8 cellular contexts compared by ENCODE assay signal in genomic region chrX:136147966-136148365, GRCh38. TPM values are rescaled to one million over a fixed set of nuclear protein-coding genes. Genes with fewer than 3 reads are reported as not detected.
DNase-seq lines count a peak whose midpoint lies in the region; ATAC-seq, FAIRE-seq and TF ChIP-seq lines count a peak whose summit lies in the region.

No MANE protein-coding gene starts in this region.

- in situ Hi-C loops in HepG2 (cut with HindIII; ENCODE audit: extremely low pct_ligation_motif_present, low pct_unique_long_range_greater_than_20kb) = no loop called here

- H3K27me3 ChIP-seq in bronchial epithelial cell (ENCODE audit: control insufficient read depth, insufficient read depth, low read length) = no peaks in the 10 kb centered on the region
- H3K27me3 ChIP-seq in lung (ENCODE audit: control insufficient read depth, insufficient read depth) = no peaks in the 10 kb centered on the region
- H3K27me3 ChIP-seq in HepG2 (ENCODE audit: control insufficient read depth in 1 of 2, insufficient read depth in 2 of 2, low read length in 2 of 2) = peaks cover 0 to 10% of the 10 kb centered on the region in 2 experiments; a peak in 2 of 5 replicates

- no peaks in the 10 kb centered on the region for H3K79me2 ChIP-seq in HepG2 (ENCODE audit: insufficient read depth, low read length)

- H3K9me3 ChIP-seq in lung (ENCODE audit: control insufficient read depth in 2 of 2, insufficient read depth in 1 of 2, low read length in 1 of 2) (peaks cover 0 to 6% of the 10 kb centered on the region in 2 donors), HepG2 (ENCODE audit: low read length) (no peaks in the 10 kb centered on the region)

- TF ChIP-seq RAD21 in HepG2 (CRISPR knock-in tag; IDR thresholded peaks at IDR 0.05) = no peak

- TF ChIP-seq EP300 in HepG2 (IDR thresholded peaks at IDR 0.05; ENCODE audit: low read depth in 2 of 2, low read length in 2 of 2) = no peak
- no peak for TF ChIP-seq EP300 in HepG2 (CRISPR knock-in tag; IDR thresholded peaks at IDR 0.05; ENCODE audit: borderline replicate concordance)

- H3K4me3 ChIP-seq in bronchial epithelial cell (ENCODE audit: low read depth, low read length) (peak overlapping the region; percentile 50), lung (peak overlapping the region; percentile 60), urinary bladder (ENCODE audit: low read depth, low read length) (peak overlapping the region; percentile 91), HepG2 (replicated peaks in 1 of 3; ENCODE audit: insufficient read depth in 1 of 3, low read depth in 2 of 3, low read length in 3 of 3) (no peak overlapping the region)

- H3K36me3 ChIP-seq in bronchial epithelial cell (ENCODE audit: control insufficient read depth, insufficient read depth, low read length) = no peaks in the 10 kb centered on the region
- no peaks in the 10 kb centered on the region for H3K36me3 ChIP-seq in lung (ENCODE audit: control insufficient read depth in 2 of 2, insufficient read depth in 2 of 2, low read length in 2 of 2)
- no peaks in the 10 kb centered on the region for H3K36me3 ChIP-seq in urinary bladder (ENCODE audit: insufficient read depth)
- H3K36me3 ChIP-seq in HepG2 (replicated peaks in 1 of 2; ENCODE audit: control insufficient read depth in 1 of 2, insufficient read depth in 2 of 2, low read length in 2 of 2) = no peaks in the 10 kb centered on the region

- H3K9ac ChIP-seq in HepG2 (ENCODE audit: insufficient read depth, low read depth, low read length) = no peak overlapping the region

- no peak overlapping the region for H2AFZ ChIP-seq in HepG2 (ENCODE audit: low read length)

- intact Hi-C loops in Right ventricle myocardium inferior (cut with DNase I) = loop anchor here (2.0 to 5.0 kb wide), 2 partner anchors 21 to 116 kb away; no protein-coding TSS in a partner anchor
- intact Hi-C loops in cardiac septum (cut with DNase I) = no loop called here
- intact Hi-C loops in HepG2 (cut with micrococcal nuclease; ENCODE audit: unreplicated experiment) = no loop called here

- peak; percentile 3 for ATAC-seq in Right ventricle myocardium inferior
- no peak for ATAC-seq in lung (ENCODE audit: insufficient read depth, low FRiP score)
- no peak for ATAC-seq in HepG2

- no peak for TF ChIP-seq POLR2A in HepG2 (IDR thresholded peaks at IDR 0.05; ENCODE audit: insufficient read depth in 1 of 2, low read depth in 2 of 2, low read length in 2 of 2)

- CTCF ChIA-PET in HepG2 (lab: Yijun Ruan, JAX; ENCODE audit: low intra/inter-chr PET ratio, low total read pairs) = no interaction called here

- TF ChIP-seq CTCF in bronchial epithelial cell (IDR thresholded peaks at IDR 0.05; ENCODE audit: insufficient read depth, low read length, severe bottlenecking) (no peak), lung (IDR thresholded peaks at IDR 0.05; ENCODE audit: control extremely low read depth, extremely low read depth) (no peak), HepG2 (CRISPR knock-in tag; IDR thresholded peaks at IDR 0.05) (no peak)

- POLR2A ChIA-PET in HepG2 (lab: Yijun Ruan, JAX) = no interaction called here

- no peaks in the 10 kb centered on the region for H4K20me1 ChIP-seq in HepG2 (ENCODE audit: insufficient read depth, low read length)

- H3K27ac ChIP-seq in lung (ENCODE audit: low read depth in 1 of 2, low read length in 1 of 2) (peak overlapping the region; percentile 87 to 98), urinary bladder (ENCODE audit: low read depth) (peak overlapping the region; percentile 79), HepG2 (ENCODE audit: extremely low read length, insufficient read depth, low read length) (no peak overlapping the region)

- no TSS peak for BruUV-seq in HepG2 (replicated peaks; lab: Mats Ljungman, UMichigan)

- DNase-seq in Right ventricle myocardium inferior (ENCODE audit: missing footprints) (no peak), cardiac septum (ENCODE audit: low spot score) (no peak), bronchial epithelial cell (ENCODE audit: low read depth) (no peak), lung (ENCODE audit: low spot score) (no peak), NCI-H510A (lab: John Stamatoyannopoulos, UW) (no peak), HuH-7 (ENCODE audit: low spot score) (no peak), HepG2 (ENCODE audit: low spot score) (no peak)

- H3K4me2 ChIP-seq in HepG2 (ENCODE audit: low read depth, low read length) = no peak overlapping the region

- 14 to 28% methylated on average over 8 to 17 of the region's 17 CpGs for WGBS in lung, 2 donors
- 5% methylated on average over 17 of the region's 17 CpGs for WGBS in urinary bladder
- 63% methylated on average over 15 of the region's 17 CpGs for WGBS in HepG2 (ENCODE audit: low lambda C conversion rate)

- FAIRE-seq in bronchial epithelial cell (lab: Jason Lieb, UNC) = no peak
- FAIRE-seq in HepG2 (lab: Jason Lieb, UNC) = no peak

- peaks cover 0 to 2% of the 10 kb centered on the region in 2 donors for H3K4me1 ChIP-seq in lung (ENCODE audit: control insufficient read depth in 2 of 2, insufficient read depth in 2 of 2, low read length in 2 of 2)
- H3K4me1 ChIP-seq in urinary bladder (ENCODE audit: insufficient read depth) = no peaks in the 10 kb centered on the region
- H3K4me1 ChIP-seq in HepG2 (ENCODE audit: insufficient read depth, low read length) = no peaks in the 10 kb centered on the region

TF ChIP-seq in HepG2, 621 proteins besides CTCF, POLR2A, EP300 and RAD21 (continues in another document):
- TF ChIP-seq ZFP36 (IDR thresholded peaks at IDR 0.05; ENCODE audit: borderline replicate concordance, low read depth, low read length, partially characterized antibody) = no peak
- TF ChIP-seq SOX6 (IDR thresholded peaks at IDR 0.05) = no peak
- no peak for TF ChIP-seq SOX6 (CRISPR knock-in tag; IDR thresholded peaks at IDR 0.05)
- no peak for TF ChIP-seq ATF7-NPFF (CRISPR knock-in tag; IDR thresholded peaks at IDR 0.05; ENCODE audit: low read depth)
- no peak for TF ChIP-seq MYC (CRISPR knock-in tag; IDR thresholded peaks at IDR 0.05; ENCODE audit: borderline replicate concordance)
- TF ChIP-seq MIXL1 (CRISPR knock-in tag; IDR thresholded peaks at IDR 0.05) = no peak
- no peak for TF ChIP-seq HOXA7 (CRISPR knock-in tag; IDR thresholded peaks at IDR 0.05)
- TF ChIP-seq RFX3 (CRISPR knock-in tag; IDR thresholded peaks at IDR 0.05) = no peak
- TF ChIP-seq ZSCAN22 (CRISPR knock-in tag; IDR thresholded peaks at IDR 0.05) = no peak
- no peak for TF ChIP-seq ZKSCAN8 (CRISPR knock-in tag; IDR thresholded peaks at IDR 0.05; ENCODE audit: borderline replicate concordance)
- TF ChIP-seq AKAP8 (CRISPR knock-in tag; IDR thresholded peaks at IDR 0.05) = no peak
- TF ChIP-seq MTERF4 (CRISPR knock-in tag; IDR thresholded peaks at IDR 0.05) = no peak
- no peak for TF ChIP-seq MEF2D (CRISPR knock-in tag; IDR thresholded peaks at IDR 0.05)
- TF ChIP-seq ZC3H4 (CRISPR knock-in tag; IDR thresholded peaks at IDR 0.05; ENCODE audit: borderline replicate concordance) = no peak

RNA-seq across cellular contexts. Expression of gene FHL1, which starts 0.6 kb away (rescaled TPM):
- total RNA-seq in Right ventricle myocardium inferior (1,876 TPM), cardiac septum (3,112 TPM), bronchial epithelial cell (39.3 and 45.5 TPM in 2 replicates), lung (100 to 1,000 TPM; 210 to 313 TPM), urinary bladder (578 TPM), HepG2 (2016; rRNA removed; fragmentation: Illumina TruSeq; extraction: Trizol) (not detected in 2 replicates)
- polyA plus RNA-seq in lung (10 to 100 TPM; 49.6 to 90.5 TPM), urinary bladder (736 TPM), HepG2 (2011; rRNA removed) (0.24 and 0.33 TPM in 2 replicates)
- not detected in 2 replicates for total RNA-seq in HepG2 (2016; cell fraction: cytosol; rRNA removed; fragmentation: Illumina TruSeq; extraction: Trizol; ENCODE audit: low read depth)
- not detected in 2 replicates for total RNA-seq in HepG2 (2016; cell fraction: insoluble cytoplasmic fraction; rRNA removed; fragmentation: Illumina TruSeq; extraction: Trizol)
- total RNA-seq in HepG2 (2016; cell fraction: membrane; rRNA removed; fragmentation: Illumina TruSeq; extraction: Trizol) = not detected in 2 replicates
- total RNA-seq in HepG2 (2016; cell fraction: nucleus; rRNA removed; fragmentation: Illumina TruSeq; extraction: Trizol) = not detected in 2 replicates
- 0.15 and 0.18 TPM in 2 replicates for polyA plus RNA-seq in HepG2 (2011; cell fraction: cytosol; rRNA removed)
- polyA plus RNA-seq in HepG2 (2011; cell fraction: nucleus; rRNA removed) = 0.14 and 0.18 TPM in 2 replicates
- polyA plus RNA-seq in HepG2 (2012) = 0.28 TPM in 1 of 2 replicates, not detected in the other
- polyA plus RNA-seq in HepG2 (2016; cell fraction: cytosol; fragmentation: Illumina TruSeq; extraction: Trizol; ENCODE audit: low read depth) = not detected in 2 replicates
- 0.11 TPM in 1 of 2 replicates, not detected in the other for polyA plus RNA-seq in HepG2 (2016; cell fraction: insoluble cytoplasmic fraction; fragmentation: Illumina TruSeq; extraction: Trizol; ENCODE audit: low read depth)
- 0.07 TPM in 1 of 2 replicates, not detected in the other for polyA plus RNA-seq in HepG2 (2016; cell fraction: membrane; fragmentation: Illumina TruSeq; extraction: Trizol; ENCODE audit: low read depth)
- not detected in 2 replicates for polyA plus RNA-seq in HepG2 (2016; cell fraction: nucleus; fragmentation: Illumina TruSeq; extraction: Trizol; ENCODE audit: insufficient read depth, low read depth)
- 1.0 and 84.7 TPM in 2 replicates for polyA minus RNA-seq in HepG2 (2011; rRNA and poly(A)+ RNA removed; ENCODE audit: low replicate concordance)
- 0.40 TPM in 1 of 2 replicates, not detected in the other for polyA minus RNA-seq in HepG2 (2011; cell fraction: cytosol; rRNA and poly(A)+ RNA removed)
- polyA minus RNA-seq in HepG2 (2011; cell fraction: nucleus; rRNA and poly(A)+ RNA removed) = 0.62 and 0.90 TPM in 2 replicates

Comparison
In these comparisons a context has a peak if more than half of its experiments do, and no peak if none do; other contexts are left out.
1. H3K4me3 ChIP-seq: peak in bronchial epithelial cell (single experiment), lung (single experiment) and urinary bladder (single experiment); none in HepG2 (0 of 3).
2. RNA of gene FHL1, which starts 0.6 kb away (total RNA-seq): 3,112 TPM in cardiac septum (single experiment), 1,876 TPM in Right ventricle myocardium inferior (single experiment), 578 TPM in urinary bladder (single experiment), 210 to 313 TPM in lung and 39.3 to 45.5 TPM in bronchial epithelial cell; not detected in HepG2; every median in the first group is over 10 times any median in the second.